In genomic region chr19:36418287-36419001, GRCh38 we compare ENCODE assay signal across 8 cellular contexts. TPM values are rescaled to one million over a fixed set of nuclear protein-coding genes. Genes with fewer than 3 reads are reported as not detected.
DNase-seq lines count a peak whose midpoint lies in the region; ATAC-seq, FAIRE-seq and TF ChIP-seq lines count a peak whose summit lies in the region.

TSS of gene ZFP82 (minus strand) at chr19:36418644. CDS start at chr19:36409789, 8,855 bp downstream.

- H3K9ac ChIP-seq in kidney (ENCODE audit: low read length in 2 of 2), result peak within 1 kb of the TSS; percentile 84 to 96

- ATAC-seq in HG02623 (IDR thresholded peaks at IDR 0.05; ENCODE audit: unreplicated experiment), result peak; percentile 83

- no peak for TF ChIP-seq CTCF in kidney (IDR thresholded peaks at IDR 0.05; ENCODE audit: borderline replicate concordance, extremely low read depth, insufficient read depth)

- peak within 1 kb of the TSS; percentile 77 to 85 for H3K27ac ChIP-seq in kidney (ENCODE audit: low read depth in 2 of 2, low read length in 2 of 2)

- peaks cover 0 to 9% of the 10 kb centered on the region in 2 donors for H3K4me1 ChIP-seq in kidney (ENCODE audit: control insufficient read depth in 1 of 2, insufficient read depth in 1 of 2, low read depth in 1 of 2, low read length in 2 of 2)

- H3K4me3 ChIP-seq in kidney (ENCODE audit: low read length in 2 of 2), result peak within 1 kb of the TSS; percentile 80 to 91

- no peaks in the 10 kb centered on the region for H3K9me3 ChIP-seq in kidney (ENCODE audit: control insufficient read depth in 1 of 2, low read length in 2 of 2)

- intact Hi-C loops in kidney (cut with DNase I), result no loop called here

- FAIRE-seq in kidney (lab: Jason Lieb, UNC), result no peak

- DNase-seq in GF-D8 (lab: John Stamatoyannopoulos, UW) (peak; percentile 57), NCI-H2107 (lab: John Stamatoyannopoulos, UW) (peak; percentile 72), kidney (peak; percentile 93), SIG-M5 treated with dmso at 0.1 percent for 504 hours (lab: John Stamatoyannopoulos, UW; ENCODE audit: unreplicated experiment) (no peak)
- peak; percentile 56 to 63 (median 58) for DNase-seq in activated CD4-positive, CD25-positive, alpha-beta regulatory T cell (lab: John Stamatoyannopoulos, UW)
- peak; percentile 71 for DNase-seq in central memory CD4-positive, alpha-beta T cell
- peak; percentile 55 to 67 (median 56) for DNase-seq in stimulated activated CD4-positive, alpha-beta T cell treated with anti-CD3 and anti-CD28 coated beads, Interleukin-12 subunit alpha, Interleukin-12 subunit beta, amount 100 ng/mL, for 48 hours (ENCODE audit: low read depth in 2 of 3, low spot score in 1 of 3)

- no peaks in the 10 kb centered on the region for H3K36me3 ChIP-seq in kidney (ENCODE audit: control insufficient read depth in 1 of 2, insufficient read depth in 2 of 2, low read length in 2 of 2)

RNA-seq across cellular contexts. Expression of gene ZFP82, which starts in this region (rescaled TPM):
- total RNA-seq in kidney, result 7.9 TPM
- 4.5 TPM for polyA plus RNA-seq in kidney (ENCODE audit: insufficient read depth, low read depth, low replicate concordance)
